ENCODE assay signal across 7 cellular contexts in genomic region chr9:100099722-100100042, GRCh38. TPM values are rescaled to one million over a fixed set of nuclear protein-coding genes. Genes with fewer than 3 reads are reported as not detected.
DNase-seq lines count a peak whose midpoint lies in the region; ATAC-seq and TF ChIP-seq lines count a peak whose summit lies in the region.

No MANE protein-coding gene starts in this region.

- WGBS in esophagus, 2 donors, result 3 to 6% methylated on average over 10 of the region's 10 CpGs

- H3K27me3 ChIP-seq in esophagus (ENCODE audit: control insufficient read depth in 1 of 2, insufficient read depth in 2 of 2, low read length in 2 of 2), result no peaks in the 10 kb centered on the region

- H3K4me3 ChIP-seq in GM12875 (ENCODE audit: low read depth, low read length), result peak overlapping the region; percentile 78
- H3K4me3 ChIP-seq in SK-N-MC, result peak overlapping the region; percentile 93
- peak overlapping the region; percentile 66 to 81 for H3K4me3 ChIP-seq in esophagus (ENCODE audit: low read depth in 1 of 2, low read length in 2 of 2)

- H3K9me3 ChIP-seq in SK-N-MC (ENCODE audit: low read depth, low read length) (no peaks in the 10 kb centered on the region), esophagus (ENCODE audit: control insufficient read depth in 2 of 2, insufficient read depth in 1 of 2, low read depth in 1 of 2, low read length in 1 of 2) (no peaks in the 10 kb centered on the region)

- DNase-seq in SK-N-MC (ENCODE audit: low read depth, low spot score), result no peak
- peak; percentile 22 for DNase-seq in nephron progenitor cell
- no peak for DNase-seq in H4 (ENCODE audit: low spot score)
- DNase-seq in posterior vena cava (ENCODE audit: low spot score), result no peak

- TF ChIP-seq CTCF in GM12875 (IDR thresholded peaks at IDR 0.05; ENCODE audit: borderline replicate concordance, insufficient read depth, low read depth, low read length) (no peak), nephron progenitor cell (IDR thresholded peaks at IDR 0.05) (no peak)

- H3K9me3 Mint-ChIP-seq in nephron progenitor cell, result no peaks in the 10 kb centered on the region

- no peaks in the 10 kb centered on the region for H3K4me1 ChIP-seq in esophagus (ENCODE audit: control insufficient read depth in 2 of 2, insufficient read depth in 2 of 2, low read length in 1 of 2)

- no peaks in the 10 kb centered on the region for H3K27me3 Mint-ChIP-seq in nephron progenitor cell (ENCODE audit: low read depth, poor library complexity)

- H3K27ac ChIP-seq in SK-N-MC (peak overlapping the region; percentile 43; the same call in 1 of the 2 replicates), esophagus (ENCODE audit: low read depth in 2 of 2, low read length in 1 of 2) (peak overlapping the region; percentile 86 to 96)

- peak; percentile 2 for ATAC-seq in HG02870 (IDR thresholded peaks at IDR 0.05; ENCODE audit: unreplicated experiment)

- no peaks in the 10 kb centered on the region for H3K36me3 Mint-ChIP-seq in nephron progenitor cell (ENCODE audit: low read depth)

- peaks cover 11% of the 10 kb centered on the region for H3K36me3 ChIP-seq in SK-N-MC (ENCODE audit: insufficient read depth, low read length)
- no peaks in the 10 kb centered on the region for H3K36me3 ChIP-seq in esophagus (ENCODE audit: control insufficient read depth in 2 of 2, insufficient read depth in 2 of 2, low read length in 1 of 2)

- H3K9ac ChIP-seq in SK-N-MC (ENCODE audit: insufficient read length), result peak overlapping the region; percentile 81

- peak overlapping the region; percentile 98 for H3K27ac Mint-ChIP-seq in nephron progenitor cell

- H3K4me1 Mint-ChIP-seq in nephron progenitor cell, result peaks cover 28% of the 10 kb centered on the region

- peak overlapping the region; percentile 98 for H3K4me3 Mint-ChIP-seq in nephron progenitor cell

- intact Hi-C loops in posterior vena cava (cut with DNase I), result loop anchor here in 1 of 2 donors (10.0 kb wide), 1 partner anchor 65 kb away; no protein-coding TSS in a partner anchor

RNA-seq across cellular contexts. Expression of gene INVS, which starts 0.6 kb away (rescaled TPM):
- 1 to 10 TPM; 3.2 to 3.3 TPM for polyA plus RNA-seq in esophagus
- total RNA-seq in H4 (2014; rRNA removed; shearing (Covaris generic)), result 12.2 and 19.5 TPM in 2 replicates
- total RNA-seq in posterior vena cava, result 10 to 100 TPM; 19.5 to 19.7 TPM

RNA-seq across cellular contexts. Expression of gene ERP44, which starts 0.9 kb away (rescaled TPM):
- polyA plus RNA-seq in esophagus, result 10 to 100 TPM; 14.3 to 16.3 TPM
- total RNA-seq in H4 (2014; rRNA removed; shearing (Covaris generic)), result 22.3 and 26.8 TPM in 2 replicates
- total RNA-seq in posterior vena cava, result 10 to 100 TPM; 18.5 TPM
